1 cellular context compared by ENCODE assay signal in genomic region chr18:63137999-63138448, GRCh38.
TF ChIP-seq lines count a peak whose summit lies in the region.

No MANE protein-coding gene starts in this region.

TF ChIP-seq in H1, 55 proteins besides CTCF, POLR2A, EP300 and RAD21 (continued from another document):
- no peak for TF ChIP-seq USF2 (IDR thresholded peaks at IDR 0.05; ENCODE audit: low read length)
- TF ChIP-seq SRF (IDR thresholded peaks at IDR 0.05; ENCODE audit: low read depth, low read length), result no peak
- TF ChIP-seq SIRT6 (IDR thresholded peaks at IDR 0.05; ENCODE audit: low read length), result no peak
- TF ChIP-seq E2F6 (IDR thresholded peaks at IDR 0.05), result no peak
